Comparison of ENCODE assay signal across 8 cellular contexts in genomic region chr14:50060871-50061663, GRCh38. TPM values are rescaled to one million over a fixed set of nuclear protein-coding genes. Genes with fewer than 3 reads are reported as not detected.
DNase-seq lines count a peak whose midpoint lies in the region; ATAC-seq, FAIRE-seq and TF ChIP-seq lines count a peak whose summit lies in the region.

No MANE protein-coding gene starts in this region.

- peak; percentile 7 for ATAC-seq in GM19397 (IDR thresholded peaks at IDR 0.05; ENCODE audit: unreplicated experiment)
- ATAC-seq in esophagus mucosa = peak; percentile 65
- no peak for ATAC-seq in naive B cell (ENCODE audit: low read depth in 2 of 2)

- H3K4me3 Mint-ChIP-seq in naive B cell = peak overlapping the region; percentile 76 to 93 (median 86)

- peak; percentile 42 for FAIRE-seq in urothelium cell line (lab: Jason Lieb, UNC)

- H3K36me3 Mint-ChIP-seq in naive B cell = no peaks in the 10 kb centered on the region

- peak; percentile 49 for TF ChIP-seq CTCF in AG10803 (conservative IDR thresholded peaks at IDR 0.05; ENCODE audit: low read length)

- H3K27me3 Mint-ChIP-seq in naive B cell = no peaks in the 10 kb centered on the region

- no peaks in the 10 kb centered on the region for H3K9me3 Mint-ChIP-seq in naive B cell

- peak overlapping the region; percentile 95 to 100 (median 98) for H3K27ac Mint-ChIP-seq in naive B cell

- peak overlapping the region; percentile 45 for H3K4me3 ChIP-seq in AG10803 (ENCODE audit: low read length)

- H3K4me1 Mint-ChIP-seq in naive B cell = peaks cover 60 to 88% (median 80%) of the 10 kb centered on the region in 3 donors

- intact Hi-C loops in posterior vena cava (cut with DNase I) = no loop called here

- DNase-seq in AG10803 (ENCODE audit: low read depth) (peak; percentile 93), NCI-H146 (lab: John Stamatoyannopoulos, UW) (peak; percentile 48), naive B cell (no peak), urothelium cell line (ENCODE audit: low spot score) (peak; percentile 91), posterior vena cava (ENCODE audit: low spot score) (no peak)
- peak; percentile 81 for DNase-seq in activated CD8-positive, alpha-beta memory T cell treated with anti-CD3 and anti-CD28 coated beads for 24 hours

RNA-seq across cellular contexts. Expression of gene VCPKMT, which starts 55.3 kb away (rescaled TPM):
- total RNA-seq in esophagus mucosa (5.3 TPM), posterior vena cava (1 to 10 TPM; 5.8 to 6.2 TPM)
- 10 to 100 TPM; 24.5 to 43.3 (median 36.5) TPM for polyA plus RNA-seq in naive B cell (ENCODE audit: low read depth in 6 of 6)

Comparison
In these comparisons a context has a peak if more than half of its experiments do, and no peak if none do; other contexts are left out.
1. DNase-seq: peak in AG10803 (single experiment), NCI-H146 (single experiment), activated CD8-positive, alpha-beta memory T cell treated with anti-CD3 and anti-CD28 coated beads for 24 hours (single experiment) and urothelium cell line (single experiment); none in naive B cell (single experiment) and posterior vena cava (single experiment).
2. ATAC-seq: peak in GM19397 (single experiment) and esophagus mucosa (single experiment); none in naive B cell (0 of 2).